ENCODE assay signal across 8 cellular contexts in the genomic region with DNA sequence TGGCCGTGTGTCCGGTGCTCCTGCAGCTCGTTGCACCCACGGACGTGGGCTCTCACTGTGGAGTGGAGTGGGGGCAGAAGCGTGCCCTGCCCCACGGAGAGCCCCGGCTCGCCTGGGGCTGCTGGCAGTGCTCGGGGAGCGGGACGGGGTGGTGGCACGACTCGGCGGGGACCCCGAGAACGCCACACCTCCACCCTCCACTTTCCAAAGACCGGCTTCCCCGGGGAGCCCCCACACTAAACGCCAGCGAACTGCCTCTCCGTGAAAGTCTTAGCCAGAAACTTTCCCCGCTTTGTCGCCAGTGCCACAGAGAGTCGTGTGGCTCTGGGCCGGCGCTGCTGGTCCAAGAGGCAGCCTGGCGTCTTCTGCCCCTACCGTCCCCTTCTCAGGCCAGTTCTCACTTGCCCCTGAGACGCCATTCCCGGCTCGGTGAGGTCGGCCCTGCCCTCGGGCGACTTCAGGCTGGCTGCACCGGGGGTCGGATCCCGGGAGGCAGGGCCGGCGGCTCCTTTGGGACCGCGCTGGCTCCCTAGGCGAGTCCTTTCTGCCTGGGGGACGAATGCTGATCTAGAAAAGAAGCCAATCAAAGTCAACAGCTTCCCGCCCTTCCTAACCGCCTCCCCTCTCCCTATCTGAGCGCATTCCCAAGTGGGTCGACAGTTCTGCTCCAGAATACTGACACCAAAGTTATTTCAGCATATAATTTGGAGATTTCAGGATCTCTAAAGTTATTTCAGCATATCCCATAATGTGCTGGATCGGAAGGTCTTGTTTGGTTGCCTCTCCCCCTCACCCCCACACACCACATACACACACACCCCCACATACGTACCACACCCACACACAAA. TPM values are rescaled to one million over a fixed set of nuclear protein-coding genes. Genes with fewer than 3 reads are reported as not detected.
DNase-seq lines count a peak whose midpoint lies in the region; ATAC-seq and TF ChIP-seq lines count a peak whose summit lies in the region.

No MANE protein-coding gene starts in this region.

- no peak for TF ChIP-seq CTCF in breast epithelium (IDR thresholded peaks at IDR 0.05)

- peak overlapping the region; percentile 93 to 94 for H3K27ac ChIP-seq in breast epithelium
- H3K27ac ChIP-seq in skin epidermis, result peak overlapping the region; percentile 52 to 92 (median 83)

- H3K4me1 Mint-ChIP-seq in IgD-negative memory B cell (peaks cover 18 to 26% (median 22%) of the 10 kb centered on the region in 3 donors), immature natural killer cell (peaks cover 30 to 50% of the 10 kb centered on the region in 2 donors)

- no peaks in the 10 kb centered on the region for H3K36me3 ChIP-seq in breast epithelium

- H3K27me3 Mint-ChIP-seq in IgD-negative memory B cell (peaks cover 25% of the 10 kb centered on the region), immature natural killer cell (ENCODE audit: low read depth in 3 of 3) (peaks cover 3 to 7% (median 4%) of the 10 kb centered on the region in 3 donors)

- H3K4me3 ChIP-seq in breast epithelium, result peak overlapping the region; percentile 74 to 93 (median 77)
- H3K4me3 ChIP-seq in skin epidermis, result peak overlapping the region; percentile 67 to 83 (median 76)

- H3K4me3 Mint-ChIP-seq in IgD-negative memory B cell (peak overlapping the region; percentile 82 to 94 (median 91)), immature natural killer cell (peak overlapping the region; percentile 84 to 93 (median 92))

- DNase-seq in GM03348 (ENCODE audit: low spot score) (peak; percentile 67), T-helper 1 cell (peak in 3 of 5 donors; percentile 2 to 16 (median 10)), breast epithelium (ENCODE audit: low spot score in 2 of 2) (peak; percentile 19 to 57), immature natural killer cell (peak in 1 of 3 donors; percentile 31), NCI-H226 (no peak)

- intact Hi-C loops in breast epithelium (cut with DNase I; ENCODE audit: low total_unique reads), result no loop called here

- ATAC-seq in GM21723 (IDR thresholded peaks at IDR 0.05; ENCODE audit: unreplicated experiment), result peak; percentile 50

- H3K27ac Mint-ChIP-seq in IgD-negative memory B cell (peak overlapping the region in 2 of 3 donors; percentile 9 to 79), immature natural killer cell (peak overlapping the region in 4 of 6 donors; percentile 54 to 64 (median 62))

- H3K9me3 Mint-ChIP-seq in IgD-negative memory B cell (peaks cover 3 to 9% (median 8%) of the 10 kb centered on the region in 3 donors), immature natural killer cell (peaks cover 0 to 2% (median 0%) of the 10 kb centered on the region in 6 donors)

- H3K9me3 ChIP-seq in breast epithelium, result peaks cover 0 to 11% of the 10 kb centered on the region in 2 donors

- H3K36me3 Mint-ChIP-seq in IgD-negative memory B cell (no peaks in the 10 kb centered on the region), immature natural killer cell (peaks cover 0 to 5% (median 0%) of the 10 kb centered on the region in 3 donors)

- TF ChIP-seq POLR2A in breast epithelium (IDR thresholded peaks at IDR 0.05), result no peak

- H3K4me1 ChIP-seq in breast epithelium, result peaks cover 0 to 4% of the 10 kb centered on the region in 2 donors

- no peaks in the 10 kb centered on the region for H3K27me3 ChIP-seq in breast epithelium

RNA-seq across cellular contexts. Expression of gene SAMD13, which starts 2.6 kb away (rescaled TPM):
- polyA plus RNA-seq in IgD-negative memory B cell (not detected), immature natural killer cell (1 to 10 TPM in 1 of 3 donors, not detected in 2; 1.2 TPM)
- total RNA-seq in breast epithelium, result 1 to 10 TPM; 2.1 to 3.1 (median 2.6) TPM
